13 cellular contexts compared by ENCODE assay signal in genomic region chr6:85674604-85675003, GRCh38. TPM values are rescaled to one million over a fixed set of nuclear protein-coding genes. Genes with fewer than 3 reads are reported as not detected.
A peak's percentile ranks its signal among the peaks of the same experiment; 100 is the strongest.
DNase-seq lines count a peak whose midpoint lies in the region; ATAC-seq, FAIRE-seq and TF ChIP-seq lines count a peak whose summit lies in the region.
"Had no signal": no experiment of that assay in that cellular context is flagged by ENCODE, and none has a peak within 500 bp of the region (broad histone marks: within the 10 kb centered on the region; RNA-seq: fewer than 3 reads in every experiment).

No MANE protein-coding gene starts in this region.

- intact Hi-C loops in CD8-positive, alpha-beta T cell (cut with DNase I, micrococcal nuclease) = loop anchor here (5.0 to 10.0 kb wide), 9 partner anchors 50 to 1810 kb away; partner anchors contain the start of genes ZNF292 (in 2 of the 2), CEP162 (in 1 of the 2), CFAP206 (in 1 of the 2) and NT5E (in 1 of the 2)
- intact Hi-C loops in HCT116 (cut with micrococcal nuclease) = loop anchor here (5.0 to 10.0 kb wide), 3 partner anchors 82 to 317 kb away; partner anchors contain the start of gene SNX14
- intact Hi-C loops in activated T-helper 1 cell treated with anti-CD3 and anti-CD28 coated beads, Interleukin-12 subunit alpha, Interleukin-12 subunit beta, Interleukin-2, Interleukin-4 antibody, amounts not matched to agents 30 ng/mL and 10 ng/mL and 1 ng/mL, durations not matched to agents 14 hours and 24 hours and 36 hours (cut with micrococcal nuclease) = loop anchor here (1.0 to 5.0 kb wide), 3 partner anchors 61 to 1812 kb away; no protein-coding TSS in a partner anchor
- intact Hi-C loops in testis (cut with DNase I; ENCODE audit: low total_unique reads) = loop anchor here (5.0 kb wide), 1 partner anchor 32 kb away; the partner anchor contains the start of gene SYNCRIP

- H3K4me2 ChIP-seq in HCT116 (ENCODE audit: low read length) (no peak overlapping the region), mesendoderm (ENCODE audit: low read length) (no peak overlapping the region)

- H3K4ac ChIP-seq in mesendoderm (ENCODE audit: low read depth, low read length) = no peak overlapping the region

- peaks cover 43% of the 10 kb centered on the region for H3K4me1 ChIP-seq in CD8-positive, alpha-beta T cell (ENCODE audit: insufficient read depth, low read length)
- H3K4me1 ChIP-seq in HCT116 (ENCODE audit: control insufficient read depth in 1 of 2, insufficient read depth in 2 of 2, low read length in 2 of 2) (peaks cover 10 to 77% of the 10 kb centered on the region in 2 experiments), mesendoderm (ENCODE audit: control insufficient read depth, low read depth, low read length) (no peaks in the 10 kb centered on the region), testis (peaks cover 11% of the 10 kb centered on the region)

- no peak overlapping the region for H2BK5ac ChIP-seq in mesendoderm (ENCODE audit: low read length)

- no peak for DNase-seq in CD8-positive, alpha-beta T cell
- DNase-seq in HCT116 (ENCODE audit: low read depth, low spot score) = no peak
- DNase-seq in activated T-helper 1 cell treated with anti-CD3 and anti-CD28 coated beads, Interleukin-12 subunit alpha, Interleukin-12 subunit beta, Interleukin-2, Interleukin-4 antibody, amounts not matched to agents 30 ng/mL and 10 ng/mL and 1 ng/mL, durations not matched to agents 14 hours and 24 hours and 36 hours (ENCODE audit: low spot score) = no peak
- no peak for DNase-seq in mesendoderm
- DNase-seq in RCC 7860 (ENCODE audit: low spot score) = no peak
- no peak for DNase-seq in RWPE1 (ENCODE audit: low spot score)
- DNase-seq in testis = no peak
- DNase-seq: amniotic stem cell, esophagus squamous epithelium, left ventricle myocardium inferior, NCI-H2171, spleen, T-helper 9 cell had no signal

- peak overlapping the region; percentile 35 for H3K27ac Mint-ChIP-seq in CD8-positive, alpha-beta T cell
- no peak overlapping the region for H3K27ac Mint-ChIP-seq in activated T-helper 1 cell treated with anti-CD3 and anti-CD28 coated beads, Interleukin-12 subunit alpha, Interleukin-12 subunit beta, Interleukin-2, Interleukin-4 antibody, amounts not matched to agents 30 ng/mL and 10 ng/mL and 1 ng/mL, durations not matched to agents 14 hours and 24 hours and 36 hours

- no peak overlapping the region for H2AK5ac ChIP-seq in mesendoderm (ENCODE audit: low read length)

- H3K4me3 Mint-ChIP-seq in CD8-positive, alpha-beta T cell = peak overlapping the region; percentile 99
- peak overlapping the region; percentile 100 for H3K4me3 Mint-ChIP-seq in activated T-helper 1 cell treated with anti-CD3 and anti-CD28 coated beads, Interleukin-12 subunit alpha, Interleukin-12 subunit beta, Interleukin-2, Interleukin-4 antibody, amounts not matched to agents 30 ng/mL and 10 ng/mL and 1 ng/mL, durations not matched to agents 14 hours and 24 hours and 36 hours

- H3K36me3 Mint-ChIP-seq in CD8-positive, alpha-beta T cell = peaks cover 56% of the 10 kb centered on the region
- peaks cover 66% of the 10 kb centered on the region for H3K36me3 Mint-ChIP-seq in activated T-helper 1 cell treated with anti-CD3 and anti-CD28 coated beads, Interleukin-12 subunit alpha, Interleukin-12 subunit beta, Interleukin-2, Interleukin-4 antibody, amounts not matched to agents 30 ng/mL and 10 ng/mL and 1 ng/mL, durations not matched to agents 14 hours and 24 hours and 36 hours (ENCODE audit: low read depth)

- no peaks in the 10 kb centered on the region for H3K9me3 Mint-ChIP-seq in CD8-positive, alpha-beta T cell
- no peaks in the 10 kb centered on the region for H3K9me3 Mint-ChIP-seq in activated T-helper 1 cell treated with anti-CD3 and anti-CD28 coated beads, Interleukin-12 subunit alpha, Interleukin-12 subunit beta, Interleukin-2, Interleukin-4 antibody, amounts not matched to agents 30 ng/mL and 10 ng/mL and 1 ng/mL, durations not matched to agents 14 hours and 24 hours and 36 hours

- no peak overlapping the region for H2BK120ac ChIP-seq in mesendoderm (ENCODE audit: low read depth, low read length)

- no peak overlapping the region for H3K23ac ChIP-seq in mesendoderm (ENCODE audit: low read length)

- TF ChIP-seq POLR2A in HCT116 (IDR thresholded peaks at IDR 0.05; ENCODE audit: borderline replicate concordance, extremely low read depth, insufficient read depth, insufficient read length) = peak; percentile 40
- no peak for TF ChIP-seq POLR2A in testis (IDR thresholded peaks at IDR 0.05)

- H2BK15ac ChIP-seq in mesendoderm (replicated peaks; ENCODE audit: low read depth) = no peak overlapping the region

- H4K5ac ChIP-seq in mesendoderm (ENCODE audit: low read length) = no peak overlapping the region

- H3K18ac ChIP-seq in mesendoderm (ENCODE audit: low read length) = no peak overlapping the region

- H3K27me3 ChIP-seq in CD8-positive, alpha-beta T cell (ENCODE audit: insufficient read depth, low read length) = no peaks in the 10 kb centered on the region
- H3K27me3 ChIP-seq in HCT116 (ENCODE audit: insufficient read depth, low read length) = no peaks in the 10 kb centered on the region
- H3K27me3 ChIP-seq in mesendoderm (ENCODE audit: insufficient read depth, low read length, poor library complexity) = no peaks in the 10 kb centered on the region
- no peaks in the 10 kb centered on the region for H3K27me3 ChIP-seq in testis
- H3K27me3 ChIP-seq: esophagus squamous epithelium, spleen had no signal

- no peak overlapping the region for H3K27ac ChIP-seq in CD8-positive, alpha-beta T cell (ENCODE audit: low read depth, low read length)
- H3K27ac ChIP-seq in HCT116 (ENCODE audit: low read depth, low read length) (peak overlapping the region; percentile 83; the same call in 1 of the 2 replicates), mesendoderm (ENCODE audit: low read depth, low read length) (no peak overlapping the region), RWPE1 (no peak overlapping the region), testis (no peak overlapping the region)

- peaks cover 48% of the 10 kb centered on the region for H3K79me2 ChIP-seq in HCT116 (ENCODE audit: insufficient read depth, low read length)
- peaks cover 44% of the 10 kb centered on the region for H3K79me2 ChIP-seq in mesendoderm (ENCODE audit: control insufficient read depth, insufficient read depth, low read length)

- CTCF ChIA-PET in CD8-positive, alpha-beta T cell (lab: Charles Lee) = no interaction called here
- CTCF ChIA-PET in HCT116 (lab: Charles Lee) = no interaction called here
- CTCF ChIA-PET in RWPE1 (lab: Yijun Ruan, JAX) = no interaction called here

- no TSS peak for BruUV-seq in HCT116 (replicated peaks; lab: Mats Ljungman, UMichigan)

- no peaks in the 10 kb centered on the region for H3K9me3 ChIP-seq in CD8-positive, alpha-beta T cell (ENCODE audit: low read length)
- H3K9me3 ChIP-seq in HCT116 (ENCODE audit: control insufficient read depth in 1 of 2, insufficient read depth in 1 of 2, low read depth in 1 of 2, low read length in 2 of 2) (no peaks in the 10 kb centered on the region), testis (no peaks in the 10 kb centered on the region)
- H3K9me3 ChIP-seq: esophagus squamous epithelium, left ventricle myocardium inferior, spleen had no signal

- POLR2A ChIA-PET in CD8-positive, alpha-beta T cell (lab: Charles Lee) = interaction anchor here (1.7 to 5.8 kb wide), 2 partner anchors 33 to 80 kb away, joined by 5 to 475 read pairs; partner anchors contain the start of gene SYNCRIP
- POLR2A ChIA-PET in HCT116 (lab: Charles Lee) (interaction anchor here (0.9 to 8.6 kb wide), 5 partner anchors 15 to 320 kb away, joined by 3 to 192 read pairs (median 4); partner anchors contain the start of gene SYNCRIP), RWPE1 (lab: Yijun Ruan, JAX; ENCODE audit: low non-redundant PET) (no interaction called here)

- no peaks in the 10 kb centered on the region for H3K79me1 ChIP-seq in mesendoderm (ENCODE audit: low read length)

- H3K56ac ChIP-seq in mesendoderm (ENCODE audit: low read length) = peak overlapping the region; percentile 43

- H3K9ac ChIP-seq in HCT116 (ENCODE audit: low read length) (no peak overlapping the region), mesendoderm (ENCODE audit: low read length) (no peak overlapping the region)

- H3K4me1 Mint-ChIP-seq in CD8-positive, alpha-beta T cell (ENCODE audit: low read depth) = peaks cover 68% of the 10 kb centered on the region
- H3K4me1 Mint-ChIP-seq in activated T-helper 1 cell treated with anti-CD3 and anti-CD28 coated beads, Interleukin-12 subunit alpha, Interleukin-12 subunit beta, Interleukin-2, Interleukin-4 antibody, amounts not matched to agents 30 ng/mL and 10 ng/mL and 1 ng/mL, durations not matched to agents 14 hours and 24 hours and 36 hours (ENCODE audit: low read depth) = peaks cover 62% of the 10 kb centered on the region

- H4K8ac ChIP-seq in mesendoderm (ENCODE audit: low read depth, low read length) = no peak overlapping the region

- H2AFZ ChIP-seq in HCT116 (ENCODE audit: low read depth, low read length, poor library complexity, severe bottlenecking) = no peak overlapping the region

- TF ChIP-seq RAD21 in HCT116 (IDR thresholded peaks at IDR 0.05; ENCODE audit: low read depth) = no peak

- H3K4me3 ChIP-seq in CD8-positive, alpha-beta T cell (ENCODE audit: low read depth, low read length) = no peak overlapping the region
- H3K4me3 ChIP-seq in HCT116 (replicated peaks in 1 of 2; ENCODE audit: low read depth in 1 of 2, low read length in 2 of 2) = no peak overlapping the region
- H3K4me3 ChIP-seq in mesendoderm (ENCODE audit: low read length) = no peak overlapping the region
- H3K4me3 ChIP-seq in testis = no peak overlapping the region

- ATAC-seq in CD8-positive, alpha-beta T cell = no peak
- no peak for ATAC-seq in HCT116

- no peaks in the 10 kb centered on the region for H3K27me3 Mint-ChIP-seq in CD8-positive, alpha-beta T cell (ENCODE audit: low read depth)
- no peaks in the 10 kb centered on the region for H3K27me3 Mint-ChIP-seq in activated T-helper 1 cell treated with anti-CD3 and anti-CD28 coated beads, Interleukin-12 subunit alpha, Interleukin-12 subunit beta, Interleukin-2, Interleukin-4 antibody, amounts not matched to agents 30 ng/mL and 10 ng/mL and 1 ng/mL, durations not matched to agents 14 hours and 24 hours and 36 hours (ENCODE audit: insufficient read depth)

- TF ChIP-seq CTCF in CD8-positive, alpha-beta T cell (IDR thresholded peaks at IDR 0.05) = no peak
- no peak for TF ChIP-seq CTCF in HCT116 (IDR thresholded peaks at IDR 0.05 in 2 of 3, conservative IDR thresholded peaks at IDR 0.05 in 1 of 3; ENCODE audit: borderline replicate concordance in 1 of 3, insufficient read depth in 1 of 3, low read depth in 2 of 3, low read length in 2 of 3)
- TF ChIP-seq CTCF in RWPE1 (conservative IDR thresholded peaks at IDR 0.05; ENCODE audit: low read depth) = no peak
- no peak for TF ChIP-seq CTCF in testis (IDR thresholded peaks at IDR 0.05)

- H3K36me3 ChIP-seq in CD8-positive, alpha-beta T cell (ENCODE audit: insufficient read depth, low read length) = no peaks in the 10 kb centered on the region
- H3K36me3 ChIP-seq in HCT116 (ENCODE audit: control insufficient read depth in 1 of 2, insufficient read depth in 2 of 2, low read length in 2 of 2) (peaks cover 13 to 35% of the 10 kb centered on the region in 2 experiments), mesendoderm (ENCODE audit: control insufficient read depth, insufficient read depth, low read length) (peaks cover 8% of the 10 kb centered on the region), testis (ENCODE audit: low read depth, missing control alignments) (no peaks in the 10 kb centered on the region)

- RAD21 ChIA-PET in HCT116 (lab: Charles Lee; ENCODE audit: low non-redundant PET in 1 of 2, low total read pairs in 2 of 2, uncharacterized antibody in 2 of 2, unreplicated experiment in 2 of 2) = interaction anchor here in 1 of 2 experiments (0.6 kb wide), 1 partner anchor 36 kb away, joined by 4 read pairs; no protein-coding TSS in a partner anchor

- H3K9me2 ChIP-seq in HCT116 (ENCODE audit: insufficient read depth) = no peaks in the 10 kb centered on the region

- no peak for FAIRE-seq in RCC 7860 (lab: Jason Lieb, UNC)

- peaks cover 34% of the 10 kb centered on the region; the same call in 1 of the 2 replicates for H4K20me1 ChIP-seq in HCT116 (ENCODE audit: insufficient read depth)

RNA-seq across cellular contexts. Expression of gene SYNCRIP, which starts 31.9 kb away (rescaled TPM):
- total RNA-seq in CD8-positive, alpha-beta T cell = 10 to 100 TPM; 64.0 to 64.3 TPM
- total RNA-seq in HCT116 (2021; ENCODE audit: unreplicated experiment) = 189 TPM
- 59.2 and 79.4 TPM in 2 replicates for polyA plus RNA-seq in HCT116 (2012)
- 207 and 217 TPM in 2 replicates for total RNA-seq in activated T-helper 1 cell treated with anti-CD3 and anti-CD28 coated beads, Interleukin-12 subunit alpha, Interleukin-12 subunit beta, Interleukin-2, Interleukin-4 antibody, amounts not matched to agents 30 ng/mL and 10 ng/mL and 1 ng/mL, durations not matched to agents 14 hours and 24 hours and 36 hours
- 252 TPM for polyA plus RNA-seq in mesendoderm (2013, experiment 1 of 2)
- polyA plus RNA-seq in mesendoderm (2013, experiment 2 of 2) = 246 TPM
- 10 to 100 TPM; 51.6 to 55.1 TPM for total RNA-seq in testis
- 67.0 TPM for polyA plus RNA-seq in testis (ENCODE audit: insufficient read depth, low read depth, low replicate concordance)
